18 cellular contexts compared by ENCODE assay signal in genomic region chr2:95041060-95041823, GRCh38. TPM values are rescaled to one million over a fixed set of nuclear protein-coding genes. Genes with fewer than 3 reads are reported as not detected.
DNase-seq lines count a peak whose midpoint lies in the region; ATAC-seq and TF ChIP-seq lines count a peak whose summit lies in the region.
"Had no signal": no experiment of that assay in that cellular context is flagged by ENCODE, and none has a peak within 500 bp of the region (broad histone marks: within the 10 kb centered on the region; RNA-seq: fewer than 3 reads in every experiment).

No MANE protein-coding gene starts in this region.

- in situ Hi-C loops in transverse colon (cut with MboI; ENCODE audit: low pct_ligation_motif_present in 1 of 4, low pct_unique_long_range_greater_than_20kb in 1 of 4, low sequenced_read_pairs in 3 of 4): no loop called here

- peaks cover 82% of the 10 kb centered on the region for H3K4me1 Mint-ChIP-seq in activated naive CD8-positive, alpha-beta T cell (ENCODE audit: low read depth)
- H3K4me1 Mint-ChIP-seq in naive thymus-derived CD8-positive, alpha-beta T cell: peaks cover 62 to 99% (median 91%) of the 10 kb centered on the region in 4 donors

- peaks cover 24% of the 10 kb centered on the region for H3K36me3 Mint-ChIP-seq in activated naive CD8-positive, alpha-beta T cell
- H3K36me3 Mint-ChIP-seq in naive thymus-derived CD8-positive, alpha-beta T cell: peaks cover 0 to 34% (median 3%) of the 10 kb centered on the region in 3 donors

- H3K4me1 ChIP-seq in ascending aorta (no peaks in the 10 kb centered on the region), transverse colon (peaks cover 0 to 6% (median 2%) of the 10 kb centered on the region in 4 donors)

- H3K9me3 Mint-ChIP-seq in activated naive CD8-positive, alpha-beta T cell (ENCODE audit: low read depth): peaks cover 20% of the 10 kb centered on the region
- peaks cover 0 to 29% (median 0%) of the 10 kb centered on the region in 9 donors for H3K9me3 Mint-ChIP-seq in naive thymus-derived CD8-positive, alpha-beta T cell

- 75 to 78% methylated on average over 1 to 10 of the region's 10 CpGs for WGBS in transverse colon (ENCODE audit: low coverage in 1 of 2), 2 donors

- H3K4me3 ChIP-seq in ascending aorta: no peak overlapping the region
- no peak overlapping the region for H3K4me3 ChIP-seq in transverse colon
- H3K4me3 ChIP-seq: adrenal gland, lung had no signal

- H3K27ac ChIP-seq in ascending aorta: no peak overlapping the region
- no peak overlapping the region for H3K27ac ChIP-seq in transverse colon
- H3K27ac ChIP-seq: adrenal gland had no signal

- POLR2A ChIA-PET in naive thymus-derived CD8-positive, alpha-beta T cell (lab: Charles Lee): interaction anchor here (1.2 to 6.2 kb wide), 5 partner anchors 10 to 38 kb away, joined by 4 to 65 read pairs (median 13); partner anchors contain the start of gene MAL

- H3K27me3 ChIP-seq in ascending aorta (no peaks in the 10 kb centered on the region), transverse colon (no peaks in the 10 kb centered on the region)
- H3K27me3 ChIP-seq: adrenal gland had no signal

- H3K27me3 Mint-ChIP-seq in activated naive CD8-positive, alpha-beta T cell: no peaks in the 10 kb centered on the region
- H3K27me3 Mint-ChIP-seq in naive thymus-derived CD8-positive, alpha-beta T cell: no peaks in the 10 kb centered on the region

- no peak for TF ChIP-seq EP300 in transverse colon (IDR thresholded peaks at IDR 0.05; ENCODE audit: low read depth)

- H3K36me3 ChIP-seq in ascending aorta (no peaks in the 10 kb centered on the region), transverse colon (no peaks in the 10 kb centered on the region)
- H3K36me3 ChIP-seq: adrenal gland had no signal

- ATAC-seq in GM18907 (IDR thresholded peaks at IDR 0.05; ENCODE audit: unreplicated experiment) (peak; percentile 31), HG02759 (IDR thresholded peaks at IDR 0.05; ENCODE audit: unreplicated experiment) (peak; percentile 37), GM18517 (IDR thresholded peaks at IDR 0.05; ENCODE audit: unreplicated experiment) (no peak)
- no peak for ATAC-seq in naive thymus-derived CD8-positive, alpha-beta T cell

- no peak for TF ChIP-seq POLR2A in transverse colon (IDR thresholded peaks at IDR 0.05)

- TF ChIP-seq CTCF in ascending aorta (IDR thresholded peaks at IDR 0.05): no peak
- TF ChIP-seq CTCF in transverse colon (IDR thresholded peaks at IDR 0.05): no peak

- no peak overlapping the region for H3K4me3 Mint-ChIP-seq in activated naive CD8-positive, alpha-beta T cell
- peak overlapping the region in 2 of 10 donors; percentile 6 to 31 for H3K4me3 Mint-ChIP-seq in naive thymus-derived CD8-positive, alpha-beta T cell
- H3K4me3 Mint-ChIP-seq: dendritic cell treated with granulocyte-macrophage colony-stimulating factor and Interleukin-4, amounts not matched to agents 40 ng/mL and 50 ng/mL, for 4 days had no signal

- DNase-seq in naive thymus-derived CD8-positive, alpha-beta T cell: peak in 1 of 10 donors; percentile 35
- DNase-seq in ascending aorta (ENCODE audit: low spot score in 2 of 2) (no peak), transverse colon (no peak)
- DNase-seq: adrenal gland; NCI-H2029 treated with DMSO at 0.1 percent for 48 hours; NCI-H774; retina; RPMI8226; stimulated activated CD4-positive, alpha-beta T cell treated with anti-CD3 and anti-CD28 coated beads, Interleukin-4, amount 100 ng/mL, for 24 hours; T-helper 9 cell had no signal

- H3K9me3 ChIP-seq in ascending aorta: no peaks in the 10 kb centered on the region
- no peaks in the 10 kb centered on the region for H3K9me3 ChIP-seq in transverse colon
- H3K9me3 ChIP-seq: adrenal gland had no signal

- intact Hi-C loops in ascending aorta (cut with DNase I) (no loop called here), transverse colon (cut with DNase I; ENCODE audit: low total_unique reads) (no loop called here)

- H3K27ac Mint-ChIP-seq in activated naive CD8-positive, alpha-beta T cell: peak overlapping the region; percentile 42
- H3K27ac Mint-ChIP-seq in naive thymus-derived CD8-positive, alpha-beta T cell: peak overlapping the region; percentile 34 to 92 (median 77)
- H3K27ac Mint-ChIP-seq: dendritic cell treated with granulocyte-macrophage colony-stimulating factor and Interleukin-4, amounts not matched to agents 40 ng/mL and 50 ng/mL, for 4 days had no signal

RNA-seq across cellular contexts. Expression of gene MAL, which starts 15.7 kb away (rescaled TPM):
- total RNA-seq in naive thymus-derived CD8-positive, alpha-beta T cell: 100 to 1,000 TPM; 116 to 117 TPM
- 100 to 1,000 TPM; 158 to 284 (median 273) TPM for polyA plus RNA-seq in naive thymus-derived CD8-positive, alpha-beta T cell
- total RNA-seq in ascending aorta: not detected
- 10 to 100 TPM in 1 of 4 donors, 1 to 10 TPM in 3; 3.7 to 14.3 (median 5.1) TPM for total RNA-seq in transverse colon
- total RNA-seq: H1 had no signal
- polyA plus RNA-seq: H1, neural cell had no signal

Comparison
In these comparisons a context has a peak if more than half of its experiments do, and no peak if none do; other contexts are left out.
1. ATAC-seq: peak in GM18907 (single experiment) and HG02759 (single experiment); none in naive thymus-derived CD8-positive, alpha-beta T cell (0 of 2) and GM18517 (single experiment).
2. RNA of gene MAL, which starts 15.7 kb away (total RNA-seq): 116 to 117 TPM in naive thymus-derived CD8-positive, alpha-beta T cell; 3.7 to 14.3 TPM in transverse colon and not detected in ascending aorta (single experiment); every median in the first group is over 4 times any median in the second.